ENCODE assay signal across 19 cellular contexts in genomic region chr20:38007526-38007925, GRCh38.
"Had no signal": no experiment of that assay in that cellular context is flagged by ENCODE, and none has a peak within 500 bp of the region (broad histone marks: within the 10 kb centered on the region; RNA-seq: fewer than 3 reads in every experiment).

No MANE protein-coding gene starts in this region.

- H3K4me2 ChIP-seq: neural progenitor cell had no signal

- H3K4me1 Mint-ChIP-seq: neural progenitor cell had no signal

- ATAC-seq: body of pancreas; left lobe of liver; lower lobe of right lung; naive thymus-derived CD8-positive, alpha-beta T cell; sciatic nerve; stimulated activated effector memory CD8-positive, alpha-beta T cell treated with anti-CD3 and anti-CD28 coated beads, Interleukin-12 subunit alpha, Interleukin-12 subunit beta, amount 100 ng/mL, for 72 hours; stimulated activated naive CD8-positive, alpha-beta T cell treated with anti-CD3 and anti-CD28 coated beads, Interleukin-15, amount 100 ng/mL, for 72 hours had no signal

- H3K36me3 ChIP-seq: neural progenitor cell had no signal

- H3K27ac ChIP-seq: body of pancreas, cardiac muscle cell, lower lobe of right lung, neural progenitor cell, transverse colon had no signal

- DNase-seq: activated CD4-positive, alpha-beta memory T cell treated with anti-CD3 and anti-CD28 coated beads for 36 hours; activated CD4-positive, alpha-beta T cell treated with anti-CD3 and anti-CD28 coated beads for 4 hours; activated CD4-positive, CD25-positive, alpha-beta regulatory T cell; activated gamma-delta T cell; anterior cingulate cortex; body of pancreas; cortex of kidney; lower lobe of right lung; naive thymus-derived CD8-positive, alpha-beta T cell; small intestine; stimulated activated CD4-positive, alpha-beta T cell treated with anti-CD3 and anti-CD28 coated beads, Interleukin-2, amount 100 ng/mL, for 24 hours; stimulated activated naive CD8-positive, alpha-beta T cell treated with anti-CD3 and anti-CD28 coated beads, Interleukin-15, amount 100 ng/mL, for 72 hours; transverse colon had no signal

- H2AFZ ChIP-seq: neural progenitor cell had no signal

- H3K4me3 ChIP-seq: body of pancreas, cardiac muscle cell, lower lobe of right lung, neural progenitor cell, transverse colon had no signal

- H3K27me3 ChIP-seq: body of pancreas, cardiac muscle cell, neural progenitor cell, transverse colon had no signal

- H3K9me3 Mint-ChIP-seq: activated CD4-positive, alpha-beta memory T cell treated with anti-CD3 and anti-CD28 coated beads for 36 hours; activated naive CD4-positive, alpha-beta T cell treated with anti-CD3 and anti-CD28 coated beads, Interleukin-2, amount 50 U/mL, for 24 hours; naive thymus-derived CD8-positive, alpha-beta T cell; neural progenitor cell; stimulated activated effector memory CD8-positive, alpha-beta T cell treated with anti-CD3 and anti-CD28 coated beads, Interleukin-12 subunit alpha, Interleukin-12 subunit beta, amount 100 ng/mL, for 72 hours; stimulated activated naive CD8-positive, alpha-beta T cell treated with anti-CD3 and anti-CD28 coated beads, Interleukin-15, amount 100 ng/mL, for 72 hours had no signal

- H3K27me3 Mint-ChIP-seq: activated CD4-positive, alpha-beta memory T cell treated with anti-CD3 and anti-CD28 coated beads for 36 hours; activated naive CD4-positive, alpha-beta T cell treated with anti-CD3 and anti-CD28 coated beads, Interleukin-2, amount 50 U/mL, for 24 hours; naive thymus-derived CD8-positive, alpha-beta T cell; stimulated activated naive CD8-positive, alpha-beta T cell treated with anti-CD3 and anti-CD28 coated beads, Interleukin-15, amount 100 ng/mL, for 72 hours had no signal

- H3K9ac ChIP-seq: neural progenitor cell had no signal

- H3K9me3 ChIP-seq: body of pancreas, lower lobe of right lung, transverse colon had no signal

- H3K4me1 ChIP-seq: body of pancreas, lower lobe of right lung, neural progenitor cell, transverse colon had no signal

- H3K4me3 Mint-ChIP-seq: activated CD4-positive, alpha-beta memory T cell treated with anti-CD3 and anti-CD28 coated beads for 36 hours; activated naive CD4-positive, alpha-beta T cell treated with anti-CD3 and anti-CD28 coated beads, Interleukin-2, amount 50 U/mL, for 24 hours; naive thymus-derived CD8-positive, alpha-beta T cell; neural progenitor cell; stimulated activated effector memory CD8-positive, alpha-beta T cell treated with anti-CD3 and anti-CD28 coated beads, Interleukin-12 subunit alpha, Interleukin-12 subunit beta, amount 100 ng/mL, for 72 hours; stimulated activated naive CD8-positive, alpha-beta T cell treated with anti-CD3 and anti-CD28 coated beads, Interleukin-15, amount 100 ng/mL, for 72 hours had no signal

- H3K27ac Mint-ChIP-seq: activated CD4-positive, alpha-beta memory T cell treated with anti-CD3 and anti-CD28 coated beads for 36 hours; activated naive CD4-positive, alpha-beta T cell treated with anti-CD3 and anti-CD28 coated beads, Interleukin-2, amount 50 U/mL, for 24 hours; neural progenitor cell had no signal
